In the genomic region with DNA sequence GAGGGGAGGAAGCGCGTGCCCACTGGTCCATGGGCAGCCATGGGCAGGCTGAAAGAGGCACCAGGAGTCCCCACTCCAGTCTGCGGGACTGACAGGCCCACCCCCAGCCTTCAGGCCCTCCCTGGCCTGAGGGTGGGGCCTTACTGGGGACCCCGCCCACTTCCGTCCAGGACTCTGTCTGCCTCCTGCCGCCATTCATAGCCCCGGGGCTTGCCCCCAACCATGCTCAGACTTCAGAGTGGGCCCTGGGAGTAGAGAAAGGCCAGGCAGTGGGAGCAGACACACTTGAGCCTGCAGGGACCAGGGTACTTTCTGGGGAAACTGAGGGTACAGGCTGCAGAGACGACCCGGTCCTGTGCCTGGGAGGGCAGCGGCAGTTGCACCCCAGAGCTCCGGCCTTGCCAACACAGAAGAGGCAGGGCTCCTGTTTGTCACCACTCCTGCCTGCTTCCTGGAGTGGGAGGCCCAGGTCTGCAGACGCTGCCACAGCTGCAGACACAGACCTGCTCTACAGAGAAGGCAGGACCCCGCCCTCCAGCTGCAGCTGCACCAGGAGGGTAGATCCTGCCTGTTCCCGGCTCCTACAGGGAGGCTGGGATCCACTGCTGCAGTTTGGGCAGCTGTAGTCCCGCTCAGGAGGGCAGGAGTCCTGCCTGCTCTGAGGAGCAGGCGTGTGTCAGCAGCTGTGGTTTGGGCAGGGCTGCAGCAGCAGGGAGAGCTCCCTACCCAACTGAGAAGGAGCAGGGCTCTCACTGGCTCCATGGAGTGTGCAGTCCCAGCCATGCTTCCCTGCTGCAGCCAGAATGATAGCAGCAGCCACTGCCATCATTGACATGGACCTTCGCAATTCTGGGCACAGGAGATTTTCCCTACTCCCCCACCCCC, we compare ENCODE assay signal across 24 cellular contexts.
DNase-seq lines count a peak whose midpoint lies in the region; ATAC-seq and TF ChIP-seq lines count a peak whose summit lies in the region.
"Had no signal": no experiment of that assay in that cellular context is flagged by ENCODE, and none has a peak within 500 bp of the region (broad histone marks: within the 10 kb centered on the region; RNA-seq: fewer than 3 reads in every experiment).

No MANE protein-coding gene starts in this region.

- H2AK5ac ChIP-seq in H9 (ENCODE audit: insufficient read length, low read length): no peak overlapping the region

- peak overlapping the region in 1 of 3 experiments; percentile 27; a peak in 1 of 7 replicates for H3K27ac Mint-ChIP-seq in H9
- H3K27ac Mint-ChIP-seq in stimulated activated memory B cell treated with anti-CD40 and anti-IgM and Interleukin-4, amounts not matched to agents 10 μg/mL and 1 μg/mL and 100 μg/mL, for 72 hours: no peak overlapping the region
- H3K27ac Mint-ChIP-seq: activated CD8-positive, alpha-beta memory T cell treated with anti-CD3 and anti-CD28 coated beads, Interleukin-2, amount 10 ng/mL, durations not matched to agents 7 days and 5 days; brain had no signal

- no peaks in the 10 kb centered on the region for H4K20me1 ChIP-seq in H9 (ENCODE audit: control insufficient read depth, insufficient read depth, insufficient read length)

- no peak overlapping the region for H4K91ac ChIP-seq in H9 (ENCODE audit: insufficient read length, low read depth, low read length)

- H3K79me2 ChIP-seq in H9 (ENCODE audit: insufficient read depth, low read length): no peaks in the 10 kb centered on the region

- no peak overlapping the region for H2BK120ac ChIP-seq in H9 (ENCODE audit: low read depth, low read length, poor library complexity, severe bottlenecking)

- H3K14ac ChIP-seq in H9 (ENCODE audit: insufficient read depth, low read length): no peak overlapping the region; the same call in 1 of the 2 replicates

- H3K23ac ChIP-seq in H9 (ENCODE audit: insufficient read length, low read depth, low read length): no peak overlapping the region

- no peak overlapping the region for H3K56ac ChIP-seq in H9 (ENCODE audit: insufficient read length, low read depth, low read length)

- peaks cover 0 to 8% (median 0%) of the 10 kb centered on the region in 3 experiments; a peak in 2 of 7 replicates for H3K36me3 Mint-ChIP-seq in H9 (ENCODE audit: insufficient read depth in 1 of 3, low read depth in 3 of 3)
- no peaks in the 10 kb centered on the region for H3K36me3 Mint-ChIP-seq in stimulated activated memory B cell treated with anti-CD40 and anti-IgM and Interleukin-4, amounts not matched to agents 10 μg/mL and 1 μg/mL and 100 μg/mL, for 72 hours
- H3K36me3 Mint-ChIP-seq: activated CD8-positive, alpha-beta memory T cell treated with anti-CD3 and anti-CD28 coated beads, Interleukin-2, amount 10 ng/mL, durations not matched to agents 7 days and 5 days; brain had no signal

- H2BK15ac ChIP-seq in H9 (ENCODE audit: low read depth, low read length): no peak overlapping the region

- WGBS in H9 (ENCODE audit: extremely low coverage, insufficient read length, low lambda C conversion rate): no CpG with 5 or more reads among the region's 17 CpGs

- H2BK5ac ChIP-seq in H9 (ENCODE audit: insufficient read length, low read length): no peak overlapping the region

- TF ChIP-seq CTCF in H9 (conservative IDR thresholded peaks at IDR 0.05): no peak

- peaks cover 3 to 4% of the 10 kb centered on the region in 2 experiments; a peak in 2 of 5 replicates for H3K9me3 Mint-ChIP-seq in H9
- peaks cover 3% of the 10 kb centered on the region for H3K9me3 Mint-ChIP-seq in stimulated activated memory B cell treated with anti-CD40 and anti-IgM and Interleukin-4, amounts not matched to agents 10 μg/mL and 1 μg/mL and 100 μg/mL, for 72 hours

- peaks cover 27 to 34% of the 10 kb centered on the region in 2 experiments for H3K4me1 Mint-ChIP-seq in H9
- no peaks in the 10 kb centered on the region for H3K4me1 Mint-ChIP-seq in stimulated activated memory B cell treated with anti-CD40 and anti-IgM and Interleukin-4, amounts not matched to agents 10 μg/mL and 1 μg/mL and 100 μg/mL, for 72 hours
- H3K4me1 Mint-ChIP-seq: activated CD8-positive, alpha-beta memory T cell treated with anti-CD3 and anti-CD28 coated beads, Interleukin-2, amount 10 ng/mL, durations not matched to agents 7 days and 5 days; brain had no signal

- no peak overlapping the region for H3K4ac ChIP-seq in H9 (ENCODE audit: low read depth, low read length)

- no peaks in the 10 kb centered on the region for H3K23me2 ChIP-seq in H9 (ENCODE audit: insufficient read length, low read depth, low read length, poor library complexity, severe bottlenecking)

- no peak overlapping the region for H2BK12ac ChIP-seq in H9 (ENCODE audit: insufficient read length, low read depth, low read length)

- 0 out of 2 replicates have a peak overlapping the region, but pooled peaks have one; percentile 9 for H3K4me3 ChIP-seq in SJCRH30
- H3K4me3 ChIP-seq: adrenal gland, uterus had no signal

- H3K79me1 ChIP-seq in H9 (ENCODE audit: insufficient read depth, low read depth, low read length, poor library complexity, severe bottlenecking): no peaks in the 10 kb centered on the region

- intact Hi-C loops in left colon (cut with DNase I, micrococcal nuclease): no loop called here

- H3K4me3 Mint-ChIP-seq in H9: no peak overlapping the region
- H3K4me3 Mint-ChIP-seq in stimulated activated memory B cell treated with anti-CD40 and anti-IgM and Interleukin-4, amounts not matched to agents 10 μg/mL and 1 μg/mL and 100 μg/mL, for 72 hours: no peak overlapping the region
- H3K4me3 Mint-ChIP-seq: activated CD8-positive, alpha-beta memory T cell treated with anti-CD3 and anti-CD28 coated beads, Interleukin-2, amount 10 ng/mL, durations not matched to agents 7 days and 5 days; brain had no signal

- H3K27me3 ChIP-seq in H9 (ENCODE audit: insufficient read depth, low read length): no peaks in the 10 kb centered on the region
- no peaks in the 10 kb centered on the region for H3K27me3 ChIP-seq in SJCRH30
- H3K27me3 ChIP-seq: adrenal gland, testis, uterus had no signal

- no peak overlapping the region for H3T11ph ChIP-seq in H9 (ENCODE audit: low read length)

- ATAC-seq in left colon (peak; percentile 96), HG02885 (IDR thresholded peaks at IDR 0.05; ENCODE audit: poor library complexity, unreplicated experiment) (no peak)
- peak; percentile 28 for ATAC-seq in stimulated activated memory B cell treated with anti-CD40 and anti-IgM and Interleukin-4, amounts not matched to agents 10 μg/mL and 1 μg/mL and 100 μg/mL, for 72 hours
- ATAC-seq: activated CD8-positive, alpha-beta memory T cell treated with anti-CD3 and anti-CD28 coated beads, Interleukin-2, amount 10 ng/mL, durations not matched to agents 7 days and 5 days; stimulated activated naive CD8-positive, alpha-beta T cell treated with anti-CD3 and anti-CD28 coated beads, Interleukin-15, Interleukin-2, amounts not matched to agents 100 U/mL and 50 U/mL, for 24 hours had no signal

- no peak overlapping the region for H3K18ac ChIP-seq in H9 (ENCODE audit: insufficient read length, low read depth, low read length)

- H4K8ac ChIP-seq in H9 (replicated peaks; ENCODE audit: insufficient read length, low read depth, low read length): no peak overlapping the region

- no peaks in the 10 kb centered on the region for H3K27me3 Mint-ChIP-seq in H9 (ENCODE audit: low read depth)
- H3K27me3 Mint-ChIP-seq in stimulated activated memory B cell treated with anti-CD40 and anti-IgM and Interleukin-4, amounts not matched to agents 10 μg/mL and 1 μg/mL and 100 μg/mL, for 72 hours: no peaks in the 10 kb centered on the region
- H3K27me3 Mint-ChIP-seq: activated CD8-positive, alpha-beta memory T cell treated with anti-CD3 and anti-CD28 coated beads, Interleukin-2, amount 10 ng/mL, durations not matched to agents 7 days and 5 days had no signal

- H4K5ac ChIP-seq in H9 (ENCODE audit: insufficient read length, low read depth, low read length): no peak overlapping the region

- H2AFZ ChIP-seq in H9 (ENCODE audit: low read length): peak overlapping the region; percentile 29

- no peaks in the 10 kb centered on the region for H3K9me3 ChIP-seq in H9 (ENCODE audit: control insufficient read depth, low read depth, low read length)
- no peaks in the 10 kb centered on the region for H3K9me3 ChIP-seq in SJCRH30 (replicated peaks)
- H3K9me3 ChIP-seq: adrenal gland, testis, uterus had no signal

- H2BK20ac ChIP-seq in H9 (ENCODE audit: low read depth, low read length, poor library complexity, severe bottlenecking): no peak overlapping the region

- no peak overlapping the region for H3K4me2 ChIP-seq in H9 (ENCODE audit: insufficient read depth, insufficient read length, low read length)

- no peak overlapping the region for H3K9ac ChIP-seq in H9 (ENCODE audit: extremely low read depth, insufficient read length, low read length)

- H3K27ac ChIP-seq in H9 (ENCODE audit: insufficient read length, low read depth, low read length) (no peak overlapping the region), SJCRH30 (no peak overlapping the region)
- H3K27ac ChIP-seq: adrenal gland, C4-2B, testis, uterus, WERI-Rb-1 had no signal

- DNase-seq in H9: peak; percentile 39
- peak; percentile 39 to 46 for DNase-seq in SJCRH30
- DNase-seq in left colon: peak; percentile 45 to 61
- no peak for DNase-seq in NCI-H2171 treated with DMSO at 0.1 percent for 48 hours (lab: John Stamatoyannopoulos, UW)
- no peak for DNase-seq in T-helper 1 cell
- DNase-seq: activated CD4-positive, alpha-beta T cell treated with anti-CD3 and anti-CD28 coated beads, Interleukin-2, amount 50 U/mL, for 1 hour; activated CD8-positive, alpha-beta memory T cell treated with anti-CD3 and anti-CD28 coated beads, Interleukin-2, amount 10 ng/mL, durations not matched to agents 7 days and 5 days; activated T-cell treated with anti-CD3 and anti-CD28 coated beads, Interleukin-2, amount 50 U/mL, for 48 hours; adrenal gland; Calu3; Kasumi-1; MV-4-11; NCI-H146; NCI-H2171; NCI-H69; stimulated activated naive CD8-positive, alpha-beta T cell treated with anti-CD3 and anti-CD28 coated beads, Interleukin-15, Interleukin-2, amounts not matched to agents 100 U/mL and 50 U/mL, for 24 hours; T-helper 9 cell; testis; uterus; WERI-Rb-1 had no signal

- no peaks in the 10 kb centered on the region for H3K36me3 ChIP-seq in SJCRH30
- H3K36me3 ChIP-seq: adrenal gland, uterus, WERI-Rb-1 had no signal

- H3K4me1 ChIP-seq in H9 (ENCODE audit: insufficient read depth, low read length): no peaks in the 10 kb centered on the region
- H3K4me1 ChIP-seq in SJCRH30: no peaks in the 10 kb centered on the region
- H3K4me1 ChIP-seq: adrenal gland, testis, uterus had no signal

Comparison
In these comparisons a context has a peak if more than half of its experiments do, and no peak if none do; other contexts are left out.
1. DNase-seq: peak in H9 (single experiment), SJCRH30 (2 of 2) and left colon (2 of 2); none in NCI-H2171 treated with DMSO at 0.1 percent for 48 hours (single experiment) and T-helper 1 cell (0 of 5).